17 cellular contexts compared by ENCODE assay signal in the genomic region with DNA sequence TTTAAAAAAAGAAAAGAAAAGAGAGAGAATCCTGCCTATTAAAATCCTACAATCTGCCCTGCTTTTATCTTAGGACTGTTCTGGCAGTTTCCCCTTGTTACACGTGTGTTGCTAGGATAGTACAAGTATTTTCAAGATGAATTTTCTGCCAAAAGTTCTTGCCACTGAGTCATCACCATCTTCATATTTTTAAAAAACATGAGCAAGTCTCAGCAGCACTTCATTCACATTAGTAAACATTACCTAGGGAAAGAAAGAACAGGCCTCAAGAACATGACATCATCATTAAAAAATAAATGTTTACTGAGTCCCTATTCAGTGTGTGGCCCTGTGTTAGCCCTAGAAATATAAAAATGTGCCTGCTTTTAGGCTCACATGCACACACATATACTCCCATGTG. TPM values are rescaled to one million over a fixed set of nuclear protein-coding genes. Genes with fewer than 3 reads are reported as not detected.
DNase-seq lines count a peak whose midpoint lies in the region; TF ChIP-seq lines count a peak whose summit lies in the region.
"Had no signal": no experiment of that assay in that cellular context is flagged by ENCODE, and none has a peak within 500 bp of the region (broad histone marks: within the 10 kb centered on the region; RNA-seq: fewer than 3 reads in every experiment).

No MANE protein-coding gene starts in this region.

- H3K4me1 ChIP-seq in GM23248 (ENCODE audit: insufficient read depth) = no peaks in the 10 kb centered on the region
- no peaks in the 10 kb centered on the region for H3K4me1 ChIP-seq in CD8-positive, alpha-beta memory T cell (ENCODE audit: insufficient read depth, low read length)

- H3K27ac Mint-ChIP-seq in osteocyte (ENCODE audit: unreplicated experiment) = peak overlapping the region; percentile 72
- H3K27ac Mint-ChIP-seq in CD8-positive, alpha-beta memory T cell = no peak overlapping the region
- H3K27ac Mint-ChIP-seq in activated CD4-positive, alpha-beta T cell treated with anti-CD3 and anti-CD28 coated beads, Interleukin-2, amount 10 ng/mL, durations not matched to agents 7 days and 5 days = no peak overlapping the region

- H3K36me3 Mint-ChIP-seq in osteocyte (ENCODE audit: unreplicated experiment) = no peaks in the 10 kb centered on the region
- H3K36me3 Mint-ChIP-seq in CD8-positive, alpha-beta memory T cell = no peaks in the 10 kb centered on the region
- H3K36me3 Mint-ChIP-seq in activated CD4-positive, alpha-beta T cell treated with anti-CD3 and anti-CD28 coated beads, Interleukin-2, amount 10 ng/mL, durations not matched to agents 7 days and 5 days (ENCODE audit: low read depth) = no peaks in the 10 kb centered on the region

- CTCF ChIA-PET in CD8-positive, alpha-beta memory T cell (lab: Charles Lee) = no interaction called here
- CTCF ChIA-PET in activated CD4-positive, alpha-beta T cell treated with anti-CD3 and anti-CD28 coated beads, Interleukin-2, amount 10 ng/mL, durations not matched to agents 7 days and 5 days (lab: Charles Lee) = no interaction called here

- peaks cover 35% of the 10 kb centered on the region for H3K4me1 Mint-ChIP-seq in osteocyte (ENCODE audit: unreplicated experiment)
- no peaks in the 10 kb centered on the region for H3K4me1 Mint-ChIP-seq in CD8-positive, alpha-beta memory T cell
- no peaks in the 10 kb centered on the region for H3K4me1 Mint-ChIP-seq in activated CD4-positive, alpha-beta T cell treated with anti-CD3 and anti-CD28 coated beads, Interleukin-2, amount 10 ng/mL, durations not matched to agents 7 days and 5 days

- peak; percentile 42 for DNase-seq in GM23248
- DNase-seq in astrocyte of the cerebellum (ENCODE audit: low read depth) = peak; percentile 16
- DNase-seq in fibroblast of peridontal ligament (ENCODE audit: extremely low read depth) = peak; percentile 66
- no peak for DNase-seq in osteocyte (ENCODE audit: extremely low spot score, unreplicated experiment)
- no peak for DNase-seq in inferior parietal cortex (ENCODE audit: extremely low spot score)
- DNase-seq in GM20000 (ENCODE audit: low spot score) = no peak
- no peak for DNase-seq in CD8-positive, alpha-beta memory T cell
- DNase-seq in activated CD4-positive, alpha-beta T cell treated with anti-CD3 and anti-CD28 coated beads, Interleukin-2, amount 10 ng/mL, durations not matched to agents 7 days and 5 days = no peak
- DNase-seq: Calu3; central memory CD4-positive, alpha-beta T cell; NCI-H187 treated with DMSO at 0.1 percent for 48 hours; NCI-H524 treated with DMSO at 0.1 percent for 48 hours; nephron progenitor cell; sigmoid colon; stimulated activated CD4-positive, alpha-beta T cell treated with anti-CD3 and anti-CD28 coated beads, Interleukin-4, amount 100 ng/mL, for 24 hours had no signal

- no peak overlapping the region for H3K4me3 ChIP-seq in GM23248
- H3K4me3 ChIP-seq in astrocyte of the cerebellum (ENCODE audit: low read depth, low read length) = no peak overlapping the region
- no peak overlapping the region for H3K4me3 ChIP-seq in CD8-positive, alpha-beta memory T cell (ENCODE audit: low read length)
- H3K4me3 ChIP-seq: sigmoid colon had no signal

- H3F3A ChIP-seq in GM23248 (ENCODE audit: insufficient read depth) = no peaks in the 10 kb centered on the region

- H3K9ac ChIP-seq in GM23248 = no peak overlapping the region

- in situ Hi-C loops in GM23248 (cut with MboI) = no loop called here
- in situ Hi-C loops in astrocyte of the cerebellum (cut with HindIII; ENCODE audit: low sequenced_read_pairs) = no loop called here

- H3K27me3 ChIP-seq in GM23248 (replicated peaks; ENCODE audit: insufficient read depth) = no peaks in the 10 kb centered on the region
- no peaks in the 10 kb centered on the region for H3K27me3 ChIP-seq in CD8-positive, alpha-beta memory T cell (ENCODE audit: insufficient read depth, low read length, poor library complexity, severe bottlenecking)
- H3K27me3 ChIP-seq: sigmoid colon had no signal

- WGBS in GM23248 (ENCODE audit: low coverage in 1 of 2, low lambda C conversion rate in 2 of 2, missing lambda C conversion rate in 2 of 2), 2 experiments = 0% methylated on average over 1 of the region's 1 CpG

- H3K9me3 Mint-ChIP-seq in osteocyte (ENCODE audit: unreplicated experiment) = no peaks in the 10 kb centered on the region
- no peaks in the 10 kb centered on the region for H3K9me3 Mint-ChIP-seq in CD8-positive, alpha-beta memory T cell
- H3K9me3 Mint-ChIP-seq in activated CD4-positive, alpha-beta T cell treated with anti-CD3 and anti-CD28 coated beads, Interleukin-2, amount 10 ng/mL, durations not matched to agents 7 days and 5 days = no peaks in the 10 kb centered on the region
- H3K9me3 Mint-ChIP-seq: nephron progenitor cell had no signal

- no peak overlapping the region for H2AFZ ChIP-seq in GM23248

- no peak overlapping the region for H3K4me3 Mint-ChIP-seq in osteocyte (ENCODE audit: unreplicated experiment)
- no peak overlapping the region for H3K4me3 Mint-ChIP-seq in CD8-positive, alpha-beta memory T cell
- no peak overlapping the region for H3K4me3 Mint-ChIP-seq in activated CD4-positive, alpha-beta T cell treated with anti-CD3 and anti-CD28 coated beads, Interleukin-2, amount 10 ng/mL, durations not matched to agents 7 days and 5 days
- H3K4me3 Mint-ChIP-seq: nephron progenitor cell had no signal

- H3K9me2 ChIP-seq in GM23248 (ENCODE audit: insufficient read depth) = no peaks in the 10 kb centered on the region

- no peaks in the 10 kb centered on the region for H3K27me3 Mint-ChIP-seq in osteocyte (ENCODE audit: unreplicated experiment)
- H3K27me3 Mint-ChIP-seq in CD8-positive, alpha-beta memory T cell = peaks cover 7 to 12% of the 10 kb centered on the region in 2 donors
- H3K27me3 Mint-ChIP-seq in activated CD4-positive, alpha-beta T cell treated with anti-CD3 and anti-CD28 coated beads, Interleukin-2, amount 10 ng/mL, durations not matched to agents 7 days and 5 days = no peaks in the 10 kb centered on the region

- no peak overlapping the region for H3K4me2 ChIP-seq in GM23248 (ENCODE audit: unreplicated experiment)

- no peaks in the 10 kb centered on the region for H3K36me3 ChIP-seq in GM23248 (ENCODE audit: low read depth)
- no peaks in the 10 kb centered on the region for H3K36me3 ChIP-seq in CD8-positive, alpha-beta memory T cell (ENCODE audit: insufficient read depth, low read length)
- H3K36me3 ChIP-seq: sigmoid colon had no signal

- H3K79me2 ChIP-seq in GM23248 (ENCODE audit: insufficient read depth) = no peaks in the 10 kb centered on the region

- no peaks in the 10 kb centered on the region for H4K20me1 ChIP-seq in GM23248 (ENCODE audit: insufficient read depth)

- POLR2A ChIA-PET in CD8-positive, alpha-beta memory T cell (lab: Charles Lee) = no interaction called here
- POLR2A ChIA-PET in activated CD4-positive, alpha-beta T cell treated with anti-CD3 and anti-CD28 coated beads, Interleukin-2, amount 10 ng/mL, durations not matched to agents 7 days and 5 days (lab: Charles Lee) = no interaction called here

- no peaks in the 10 kb centered on the region for H3K9me3 ChIP-seq in GM23248 (ENCODE audit: low read depth)
- no peaks in the 10 kb centered on the region for H3K9me3 ChIP-seq in CD8-positive, alpha-beta memory T cell (ENCODE audit: low read length)
- H3K9me3 ChIP-seq: sigmoid colon had no signal

- no peak overlapping the region for H3K27ac ChIP-seq in GM23248
- no peak overlapping the region for H3K27ac ChIP-seq in CD8-positive, alpha-beta memory T cell (ENCODE audit: low read depth, low read length)
- H3K27ac ChIP-seq: VCaP had no signal

- TF ChIP-seq CTCF in astrocyte of the cerebellum (IDR thresholded peaks at IDR 0.05; ENCODE audit: low read depth, low read length, missing control alignments) (no peak), osteocyte (IDR thresholded peaks at IDR 0.05) (no peak), GM20000 (IDR thresholded peaks at IDR 0.05; ENCODE audit: extremely low read depth, missing control alignments) (no peak)

RNA-seq across cellular contexts. Expression of gene GPC3, which starts 18.6 kb away (rescaled TPM):
- total RNA-seq in GM23248 (2014; rRNA removed; shearing (Covaris generic)) = not detected in 2 replicates
- 0.23 TPM in 1 of 2 replicates, not detected in the other for polyA plus RNA-seq in GM23248 (2016; fragmentation: Nextera tagmentation; extraction: Ambion mirVana)
- 18.6 and 19.6 TPM in 2 replicates for total RNA-seq in osteocyte
- total RNA-seq in CD8-positive, alpha-beta memory T cell = not detected
- not detected for polyA plus RNA-seq in CD8-positive, alpha-beta memory T cell
- 1 to 10 TPM in 1 of 2 experiments, under 1 TPM in 1; 0.81 to 1.0 TPM for total RNA-seq in activated CD4-positive, alpha-beta T cell treated with anti-CD3 and anti-CD28 coated beads, Interleukin-2, amount 10 ng/mL, durations not matched to agents 7 days and 5 days
- total RNA-seq: activated CD8-positive, alpha-beta memory T cell treated with anti-CD3 and anti-CD28 coated beads for 36 hours had no signal

Comparison
In these comparisons a context has a peak if more than half of its experiments do, and no peak if none do; other contexts are left out.
1. DNase-seq: peak in GM23248 (single experiment), astrocyte of the cerebellum (single experiment) and fibroblast of peridontal ligament (single experiment); none in osteocyte (single experiment), inferior parietal cortex (single experiment), GM20000 (single experiment), CD8-positive, alpha-beta memory T cell (0 of 5) and activated CD4-positive, alpha-beta T cell treated with anti-CD3 and anti-CD28 coated beads, Interleukin-2, amount 10 ng/mL, durations not matched to agents 7 days and 5 days (single experiment).